Comparison of ENCODE assay signal across 8 cellular contexts in genomic region chr3:126983276-126983652, GRCh38. TPM values are rescaled to one million over a fixed set of nuclear protein-coding genes. Genes with fewer than 3 reads are reported as not detected.
A peak's percentile ranks its signal among the peaks of the same experiment; 100 is the strongest.
DNase-seq lines count a peak whose midpoint lies in the region; ATAC-seq, FAIRE-seq and TF ChIP-seq lines count a peak whose summit lies in the region.

No MANE protein-coding gene starts in this region.

- no peaks in the 10 kb centered on the region for H3K9me2 ChIP-seq in HCT116 (ENCODE audit: insufficient read depth)

- H3K4me2 ChIP-seq in HCT116 (ENCODE audit: low read length) = peak overlapping the region; percentile 88; the same call in 1 of the 2 replicates

- peaks cover 2% of the 10 kb centered on the region; the same call in 1 of the 2 replicates for H3K36me3 ChIP-seq in BE2C
- no peaks in the 10 kb centered on the region for H3K36me3 ChIP-seq in HCT116 (ENCODE audit: control insufficient read depth in 1 of 2, insufficient read depth in 2 of 2, low read length in 2 of 2)
- H3K36me3 ChIP-seq in WERI-Rb-1 = peaks cover 6% of the 10 kb centered on the region; the same call in 1 of the 2 replicates

- H3K9ac ChIP-seq in HCT116 (ENCODE audit: low read length) = peak overlapping the region; percentile 72

- TF ChIP-seq RAD21 in HCT116 (IDR thresholded peaks at IDR 0.05; ENCODE audit: low read depth) = no peak

- H4K20me1 ChIP-seq in HCT116 (ENCODE audit: insufficient read depth) = no peaks in the 10 kb centered on the region

- BruUV-seq in HCT116 (replicated peaks; lab: Mats Ljungman, UMichigan) = no TSS peak

- CTCF ChIA-PET in HCT116 (lab: Charles Lee) = no interaction called here

- no peak for TF ChIP-seq POLR2A in HCT116 (IDR thresholded peaks at IDR 0.05; ENCODE audit: borderline replicate concordance, extremely low read depth, insufficient read depth, insufficient read length)

- peak; percentile 5 for ATAC-seq in HCT116
- ATAC-seq in left colon = peak; percentile 27
- ATAC-seq in HG03469 (IDR thresholded peaks at IDR 0.05; ENCODE audit: unreplicated experiment) = no peak

- H3K27me3 ChIP-seq in BE2C (0 out of 2 replicates have a peak, but pooled peaks cover 3% of the 10 kb centered on the region), HCT116 (ENCODE audit: insufficient read depth, low read length) (no peaks in the 10 kb centered on the region), WERI-Rb-1 (ENCODE audit: insufficient read depth, low read depth, severe bottlenecking) (no peaks in the 10 kb centered on the region)

- H3K27ac ChIP-seq in HCT116 (ENCODE audit: low read depth, low read length) (peak overlapping the region; percentile 67; the same call in 1 of the 2 replicates), WERI-Rb-1 (peak overlapping the region; percentile 56; the same call in 1 of the 2 replicates)

- H3K4me3 ChIP-seq in BE2C (ENCODE audit: low read depth, low read length) (peak overlapping the region; percentile 83), HCT116 (replicated peaks in 1 of 2; ENCODE audit: low read depth in 1 of 2, low read length in 2 of 2) (peak overlapping the region; percentile 67 to 74), WERI-Rb-1 (ENCODE audit: low read depth, low read length) (peak overlapping the region; percentile 63)

- no peaks in the 10 kb centered on the region; the same call in 1 of the 2 replicates for H3K9me3 ChIP-seq in BE2C
- no peaks in the 10 kb centered on the region for H3K9me3 ChIP-seq in HCT116 (ENCODE audit: control insufficient read depth in 1 of 2, insufficient read depth in 1 of 2, low read depth in 1 of 2, low read length in 2 of 2)
- H3K9me3 ChIP-seq in WERI-Rb-1 (ENCODE audit: severe bottlenecking) = no peaks in the 10 kb centered on the region

- no peak overlapping the region for H2AFZ ChIP-seq in HCT116 (ENCODE audit: low read depth, low read length, poor library complexity, severe bottlenecking)

- FAIRE-seq in HTR-8/SVneo (lab: Jason Lieb, UNC) = no peak

- TF ChIP-seq CTCF in BE2C (IDR thresholded peaks at IDR 0.05; ENCODE audit: low read depth, low read length) = no peak
- no peak for TF ChIP-seq CTCF in HCT116 (IDR thresholded peaks at IDR 0.05 in 2 of 3, conservative IDR thresholded peaks at IDR 0.05 in 1 of 3; ENCODE audit: borderline replicate concordance in 1 of 3, insufficient read depth in 1 of 3, low read depth in 2 of 3, low read length in 2 of 3)
- TF ChIP-seq CTCF in WERI-Rb-1 (IDR thresholded peaks at IDR 0.05; ENCODE audit: low read depth, low read length) = no peak

- H3K4me1 ChIP-seq in BE2C (peaks cover 22% of the 10 kb centered on the region), HCT116 (ENCODE audit: control insufficient read depth in 1 of 2, insufficient read depth in 2 of 2, low read length in 2 of 2) (peaks cover 2 to 19% of the 10 kb centered on the region in 2 experiments; a peak in 3 of 4 replicates)

- no peak for DNase-seq in BE2C
- no peak for DNase-seq in HCT116 (ENCODE audit: low read depth, low spot score)
- DNase-seq in WERI-Rb-1 = no peak
- DNase-seq in left colon = no peak
- DNase-seq in activated gamma-delta T cell (lab: John Stamatoyannopoulos, UW) = no peak
- DNase-seq in NK-92 treated with Interleukin-12 subunit alpha and Interleukin-12 subunit beta, amount 100 ng/mL, for 24 hours (lab: John Stamatoyannopoulos, UW) = no peak
- DNase-seq in HTR-8/SVneo (ENCODE audit: insufficient read length, low spot score) = no peak

- intact Hi-C loops in HCT116 (cut with micrococcal nuclease) = loop anchor here (5.0 to 10.0 kb wide), 2 partner anchors 319 to 472 kb away; no protein-coding TSS in a partner anchor
- intact Hi-C loops in left colon (cut with DNase I, micrococcal nuclease) = no loop called here

- POLR2A ChIA-PET in HCT116 (lab: Charles Lee) = no interaction called here

- peaks cover 40% of the 10 kb centered on the region for H3K79me2 ChIP-seq in HCT116 (ENCODE audit: insufficient read depth, low read length)

- RAD21 ChIA-PET in HCT116 (lab: Charles Lee; ENCODE audit: low non-redundant PET in 1 of 2, low total read pairs in 2 of 2, uncharacterized antibody in 2 of 2, unreplicated experiment in 2 of 2) = no interaction called here

TF ChIP-seq in HCT116, 20 proteins besides CTCF, POLR2A, EP300 and RAD21:
- TF ChIP-seq EGR1 (IDR thresholded peaks at IDR 0.05; ENCODE audit: low read depth) (no peak), REST (IDR thresholded peaks at IDR 0.05; ENCODE audit: low read depth) (no peak), MAX (IDR thresholded peaks at IDR 0.05) (no peak), SRF (IDR thresholded peaks at IDR 0.05; ENCODE audit: low read depth) (no peak), EZH2 (IDR thresholded peaks at IDR 0.05) (no peak), POLR2AphosphoS5 (IDR thresholded peaks at IDR 0.05; ENCODE audit: low read depth, low read length) (no peak), SIN3A (IDR thresholded peaks at IDR 0.05; ENCODE audit: low read depth) (no peak), JUND (IDR thresholded peaks at IDR 0.05) (no peak), ZNF274 (IDR thresholded peaks at IDR 0.05; ENCODE audit: low read depth, low read length) (no peak), FOSL1 (IDR thresholded peaks at IDR 0.05; ENCODE audit: low read depth) (no peak), EZH2phosphoT487 (IDR thresholded peaks at IDR 0.05; ENCODE audit: borderline replicate concordance) (no peak), ZFX (IDR thresholded peaks at IDR 0.05) (no peak)

RNA-seq across cellular contexts. Expression of gene PLXNA1, which starts 0.3 kb away (rescaled TPM):
- 261 TPM for polyA plus RNA-seq in BE2C (2012; ENCODE audit: insufficient read depth, insufficient read length, low read depth)
- total RNA-seq in HCT116 (2021; ENCODE audit: unreplicated experiment) (30.3 TPM), left colon (10 to 100 TPM; 15.4 to 18.0 TPM)
- 26.1 and 35.2 TPM in 2 replicates for polyA plus RNA-seq in HCT116 (2012)
